Comparison of ENCODE assay signal across 1 cellular context in genomic region chr18:23521907-23522306, GRCh38.
TF ChIP-seq lines count a peak whose summit lies in the region.

No MANE protein-coding gene starts in this region.

TF ChIP-seq in endothelial cell of umbilical vein, 7 proteins besides CTCF, POLR2A, EP300 and RAD21 (continued from another document):
- TF ChIP-seq MAX (IDR thresholded peaks at IDR 0.05; ENCODE audit: insufficient read depth, insufficient read length) (no peak), JUN (IDR thresholded peaks at IDR 0.05; ENCODE audit: borderline replicate concordance, insufficient read depth, insufficient read length, low read depth) (no peak), MYC (IDR thresholded peaks at IDR 0.05; ENCODE audit: low read depth, low read length) (no peak), EZH2 (IDR thresholded peaks at IDR 0.05; ENCODE audit: borderline replicate concordance, low read depth, low read length, severe bottlenecking) (no peak), FOS (IDR thresholded peaks at IDR 0.05; ENCODE audit: borderline replicate concordance, insufficient read depth, low read length) (no peak)
